10 cellular contexts compared by ENCODE assay signal in genomic region chr17:50145532-50146229, GRCh38. TPM values are rescaled to one million over a fixed set of nuclear protein-coding genes. Genes with fewer than 3 reads are reported as not detected.
DNase-seq lines count a peak whose midpoint lies in the region; ATAC-seq and TF ChIP-seq lines count a peak whose summit lies in the region.
"Had no signal": no experiment of that assay in that cellular context is flagged by ENCODE, and none has a peak within 500 bp of the region (broad histone marks: within the 10 kb centered on the region; RNA-seq: fewer than 3 reads in every experiment).

No MANE protein-coding gene starts in this region.

- TF ChIP-seq POLR2A in tibial nerve (IDR thresholded peaks at IDR 0.05): no peak

- H3K27ac ChIP-seq in lower lobe of right lung (peak overlapping the region; percentile 86), tibial nerve (peak overlapping the region in 3 of 4 donors; percentile 89 to 94 (median 92))
- H3K27ac ChIP-seq: neural progenitor cell had no signal

- peak overlapping the region; percentile 73 to 77 for H3K27ac Mint-ChIP-seq in activated naive CD4-positive, alpha-beta T cell treated with anti-CD3 and anti-CD28 coated beads, Interleukin-2, amount 50 U/mL, for 72 hours
- H3K27ac Mint-ChIP-seq in activated T-helper 17 cell treated with anti-CD3 and anti-CD28 coated beads, Interleukin-2, amount 50 U/mL, for 72 hours: peak overlapping the region; percentile 95

- H3K36me3 Mint-ChIP-seq in activated naive CD4-positive, alpha-beta T cell treated with anti-CD3 and anti-CD28 coated beads, Interleukin-2, amount 50 U/mL, for 72 hours: peaks cover 40 to 56% of the 10 kb centered on the region in 2 donors
- H3K36me3 Mint-ChIP-seq in activated T-helper 17 cell treated with anti-CD3 and anti-CD28 coated beads, Interleukin-2, amount 50 U/mL, for 72 hours (ENCODE audit: low read depth): peaks cover 90% of the 10 kb centered on the region

- intact Hi-C loops in lower lobe of right lung (cut with DNase I): no loop called here

- peaks cover 54% of the 10 kb centered on the region for H3K4me1 Mint-ChIP-seq in activated T-helper 17 cell treated with anti-CD3 and anti-CD28 coated beads, Interleukin-2, amount 50 U/mL, for 72 hours

- no peaks in the 10 kb centered on the region for H3K27me3 ChIP-seq in lower lobe of right lung (ENCODE audit: low read depth)
- no peaks in the 10 kb centered on the region for H3K27me3 ChIP-seq in tibial nerve

- H3K9me3 Mint-ChIP-seq in activated naive CD4-positive, alpha-beta T cell treated with anti-CD3 and anti-CD28 coated beads, Interleukin-2, amount 50 U/mL, for 72 hours: no peaks in the 10 kb centered on the region
- no peaks in the 10 kb centered on the region for H3K9me3 Mint-ChIP-seq in activated T-helper 17 cell treated with anti-CD3 and anti-CD28 coated beads, Interleukin-2, amount 50 U/mL, for 72 hours
- H3K9me3 Mint-ChIP-seq: neural progenitor cell had no signal

- TF ChIP-seq CTCF in lower lobe of right lung (IDR thresholded peaks at IDR 0.05) (no peak), tibial nerve (IDR thresholded peaks at IDR 0.05) (no peak)

- no peak for DNase-seq in activated naive CD4-positive, alpha-beta T cell treated with anti-CD3 and anti-CD28 coated beads, Interleukin-2, amount 50 U/mL, for 72 hours (ENCODE audit: low spot score in 2 of 2)
- no peak for DNase-seq in activated naive CD4-positive, alpha-beta T cell (lab: John Stamatoyannopoulos, UW)
- no peak for DNase-seq in lower lobe of right lung
- DNase-seq in tibial nerve (ENCODE audit: low spot score in 2 of 2): no peak
- DNase-seq in DMS 273 (lab: John Stamatoyannopoulos, UW; ENCODE audit: unreplicated experiment): no peak
- DNase-seq in AG20443 (ENCODE audit: low spot score): no peak
- DNase-seq: MV-4-11 had no signal

- no peaks in the 10 kb centered on the region for H3K9me3 ChIP-seq in lower lobe of right lung
- no peaks in the 10 kb centered on the region for H3K9me3 ChIP-seq in tibial nerve

- no peak for TF ChIP-seq EP300 in tibial nerve (IDR thresholded peaks at IDR 0.05)

- peak overlapping the region; percentile 98 for H3K4me3 Mint-ChIP-seq in activated T-helper 17 cell treated with anti-CD3 and anti-CD28 coated beads, Interleukin-2, amount 50 U/mL, for 72 hours

- H3K27me3 Mint-ChIP-seq in activated T-helper 17 cell treated with anti-CD3 and anti-CD28 coated beads, Interleukin-2, amount 50 U/mL, for 72 hours: no peaks in the 10 kb centered on the region

- peaks cover 61% of the 10 kb centered on the region for H3K36me3 ChIP-seq in lower lobe of right lung
- peaks cover 0 to 43% (median 15%) of the 10 kb centered on the region in 3 donors for H3K36me3 ChIP-seq in tibial nerve
- H3K36me3 ChIP-seq: neural progenitor cell had no signal

- WGBS in tibial nerve, 2 donors: 43 to 47% methylated on average over 11 of the region's 11 CpGs

- H3K4me1 ChIP-seq in lower lobe of right lung (peaks cover 58% of the 10 kb centered on the region), tibial nerve (peaks cover 0 to 64% (median 42%) of the 10 kb centered on the region in 4 donors)

- H3K4me3 ChIP-seq in lower lobe of right lung (peak overlapping the region; percentile 78), tibial nerve (no peak overlapping the region)
- H3K4me3 ChIP-seq: neural progenitor cell had no signal

- ATAC-seq in activated naive CD4-positive, alpha-beta T cell treated with anti-CD3 and anti-CD28 coated beads, Interleukin-2, amount 50 U/mL, for 72 hours: no peak
- no peak for ATAC-seq in activated T-helper 17 cell treated with anti-CD3 and anti-CD28 coated beads, Interleukin-2, amount 50 U/mL, for 72 hours (replicated peaks)
- ATAC-seq in lower lobe of right lung (no peak), GM18868 (IDR thresholded peaks at IDR 0.05; ENCODE audit: unreplicated experiment) (no peak)

RNA-seq across cellular contexts. Expression of gene PPP1R9B, which starts 4.8 kb away (rescaled TPM):
- total RNA-seq in activated naive CD4-positive, alpha-beta T cell treated with anti-CD3 and anti-CD28 coated beads, Interleukin-2, amount 50 U/mL, for 72 hours: 100 to 1,000 TPM in 1 of 2 donors, 10 to 100 TPM in 1; 74.4 to 112 TPM
- total RNA-seq in activated T-helper 17 cell treated with anti-CD3 and anti-CD28 coated beads, Interleukin-2, amount 50 U/mL, for 72 hours: 10 to 100 TPM; 73.6 to 89.2 TPM
- total RNA-seq in lower lobe of right lung (92.6 TPM), tibial nerve (10 to 100 TPM; 28.4 to 54.9 (median 36.9) TPM)

RNA-seq across cellular contexts. Expression of gene SAMD14, which starts 15.7 kb away (rescaled TPM):
- total RNA-seq in activated naive CD4-positive, alpha-beta T cell treated with anti-CD3 and anti-CD28 coated beads, Interleukin-2, amount 50 U/mL, for 72 hours: 1 to 10 TPM; 1.3 to 4.4 TPM
- total RNA-seq in activated T-helper 17 cell treated with anti-CD3 and anti-CD28 coated beads, Interleukin-2, amount 50 U/mL, for 72 hours: 1 to 10 TPM in 1 of 2 donors, under 1 TPM in 1; 0.84 to 6.9 TPM
- total RNA-seq in lower lobe of right lung (9.2 TPM), tibial nerve (1 to 10 TPM in 2 of 4 donors, under 1 TPM in 2; 0.63 to 1.5 (median 1.1) TPM)

RNA-seq across cellular contexts. Expression of gene SGCA, which starts 20.1 kb away (rescaled TPM):
- total RNA-seq in activated naive CD4-positive, alpha-beta T cell treated with anti-CD3 and anti-CD28 coated beads, Interleukin-2, amount 50 U/mL, for 72 hours: under 1 TPM; 0.31 to 0.41 TPM
- not detected for total RNA-seq in activated T-helper 17 cell treated with anti-CD3 and anti-CD28 coated beads, Interleukin-2, amount 50 U/mL, for 72 hours
- total RNA-seq in lower lobe of right lung (9.1 TPM), tibial nerve (1 to 10 TPM; 1.8 to 7.8 (median 4.9) TPM)

RNA-seq across cellular contexts. Expression of gene PDK2, which starts 50.5 kb away (rescaled TPM):
- 10 to 100 TPM; 14.3 to 18.7 TPM for total RNA-seq in activated naive CD4-positive, alpha-beta T cell treated with anti-CD3 and anti-CD28 coated beads, Interleukin-2, amount 50 U/mL, for 72 hours
- 10 to 100 TPM; 10.0 to 15.2 TPM for total RNA-seq in activated T-helper 17 cell treated with anti-CD3 and anti-CD28 coated beads, Interleukin-2, amount 50 U/mL, for 72 hours
- 35.7 TPM for total RNA-seq in lower lobe of right lung
- 10 to 100 TPM; 37.9 to 77.7 (median 49.8) TPM for total RNA-seq in tibial nerve

RNA-seq across cellular contexts. Expression of gene COL1A1, which starts 55.8 kb away (rescaled TPM):
- total RNA-seq in activated naive CD4-positive, alpha-beta T cell treated with anti-CD3 and anti-CD28 coated beads, Interleukin-2, amount 50 U/mL, for 72 hours: 1 to 10 TPM in 1 of 2 donors, under 1 TPM in 1; 0.48 to 3.0 TPM
- 1 to 10 TPM in 1 of 2 donors, under 1 TPM in 1; 0.37 to 1.9 TPM for total RNA-seq in activated T-helper 17 cell treated with anti-CD3 and anti-CD28 coated beads, Interleukin-2, amount 50 U/mL, for 72 hours
- 142 TPM for total RNA-seq in lower lobe of right lung
- total RNA-seq in tibial nerve: 100 to 1,000 TPM in 1 of 4 donors, 10 to 100 TPM in 3; 31.5 to 185 (median 73.0) TPM
